In genomic region chr2:241895732-241896641, GRCh38 we compare ENCODE assay signal across 8 cellular contexts. TPM values are rescaled to one million over a fixed set of nuclear protein-coding genes. Genes with fewer than 3 reads are reported as not detected.
A peak's percentile ranks its signal among the peaks of the same experiment; 100 is the strongest.
DNase-seq lines count a peak whose midpoint lies in the region; ATAC-seq and TF ChIP-seq lines count a peak whose summit lies in the region.

No MANE protein-coding gene starts in this region.

- H3K4me1 Mint-ChIP-seq in Caco-2 (ENCODE audit: low read depth, unreplicated experiment) (no peaks in the 10 kb centered on the region), natural killer cell (peaks cover 0 to 9% of the 10 kb centered on the region in 2 donors)

- no peaks in the 10 kb centered on the region for H3K9me3 ChIP-seq in Caco-2
- peaks cover 3% of the 10 kb centered on the region for H3K9me3 ChIP-seq in RWPE2 (ENCODE audit: severe bottlenecking)

- no peaks in the 10 kb centered on the region for H3K36me3 ChIP-seq in Caco-2 (ENCODE audit: control insufficient read depth, insufficient read depth, low read length)
- H3K36me3 ChIP-seq in RWPE2 (ENCODE audit: low read depth), result no peaks in the 10 kb centered on the region

- intact Hi-C loops in Caco-2 (cut with micrococcal nuclease; ENCODE audit: unreplicated experiment), result no loop called here
- intact Hi-C loops in natural killer cell (cut with micrococcal nuclease), result no loop called here

- H3K36me3 Mint-ChIP-seq in Caco-2 (ENCODE audit: insufficient read depth, unreplicated experiment) (peaks cover 12% of the 10 kb centered on the region), natural killer cell (no peaks in the 10 kb centered on the region)

- H3K4me1 ChIP-seq in Caco-2, result no peaks in the 10 kb centered on the region
- peaks cover 1% of the 10 kb centered on the region for H3K4me1 ChIP-seq in RWPE2 (ENCODE audit: insufficient read depth, poor library complexity, severe bottlenecking)

- TF ChIP-seq CTCF in Caco-2 (IDR thresholded peaks at IDR 0.05; ENCODE audit: insufficient read depth in 1 of 2, low read depth in 1 of 2, low read length in 1 of 2, severe bottlenecking in 1 of 2, unreplicated experiment in 1 of 2), result no peak
- no peak for TF ChIP-seq CTCF in RWPE2 (IDR thresholded peaks at IDR 0.05; ENCODE audit: poor library complexity, severe bottlenecking)
- TF ChIP-seq CTCF in natural killer cell (IDR thresholded peaks at IDR 0.05), result no peak

- no peak overlapping the region for H3K27ac ChIP-seq in RWPE2 (ENCODE audit: poor library complexity, severe bottlenecking)

- H3K27me3 Mint-ChIP-seq in Caco-2 (ENCODE audit: insufficient read depth, unreplicated experiment), result no peaks in the 10 kb centered on the region
- H3K27me3 Mint-ChIP-seq in natural killer cell (ENCODE audit: low read depth in 2 of 2), result no peaks in the 10 kb centered on the region

- H3K27me3 ChIP-seq in Caco-2 (replicated peaks; ENCODE audit: control insufficient read depth, insufficient read depth, low read length) (no peaks in the 10 kb centered on the region), RWPE2 (ENCODE audit: insufficient read depth, poor library complexity, severe bottlenecking) (no peaks in the 10 kb centered on the region)

- no peak for DNase-seq in Caco-2
- DNase-seq in RWPE2 (ENCODE audit: low spot score), result peak; percentile 78
- peak; percentile 15 for DNase-seq in effector CD8-positive, alpha-beta T cell (lab: John Stamatoyannopoulos, UW)
- peak; percentile 34 for DNase-seq in natural killer cell
- DNase-seq in NCI-H187 (lab: John Stamatoyannopoulos, UW), result no peak

- H3K27ac Mint-ChIP-seq in Caco-2 (ENCODE audit: unreplicated experiment) (no peak overlapping the region), natural killer cell (peak overlapping the region; percentile 66 to 81)

- POLR2A ChIA-PET in Caco-2 (lab: Charles Lee), result no interaction called here

- ATAC-seq in RWPE2 (ENCODE audit: low read depth) (no peak), natural killer cell (peak in 2 of 3 donors; percentile 40 to 61), HG02884 (IDR thresholded peaks at IDR 0.05; ENCODE audit: unreplicated experiment) (no peak), HG03280 (IDR thresholded peaks at IDR 0.05; ENCODE audit: unreplicated experiment) (no peak), HG03139 (IDR thresholded peaks at IDR 0.05; ENCODE audit: unreplicated experiment) (no peak)

- H3K9me3 Mint-ChIP-seq in Caco-2 (ENCODE audit: unreplicated experiment), result no peaks in the 10 kb centered on the region
- H3K9me3 Mint-ChIP-seq in natural killer cell, result peaks cover 0 to 2% of the 10 kb centered on the region in 2 donors

- CTCF ChIA-PET in Caco-2 (lab: Charles Lee), result no interaction called here

- no TSS peak for BruUV-seq in Caco-2 (replicated peaks; lab: Mats Ljungman, UMichigan)

- H3K4me3 ChIP-seq in Caco-2 (ENCODE audit: low read depth, low read length) (no peak overlapping the region), RWPE2 (ENCODE audit: severe bottlenecking) (no peak overlapping the region)

- H3K4me3 Mint-ChIP-seq in Caco-2 (ENCODE audit: unreplicated experiment), result peak overlapping the region; percentile 35
- no peak overlapping the region for H3K4me3 Mint-ChIP-seq in natural killer cell

RNA-seq across cellular contexts. Expression of gene RTP5, which starts 26.5 kb away (rescaled TPM):
- total RNA-seq in Caco-2 (2022) (not detected in 2 replicates), natural killer cell (1 to 10 TPM in 1 of 3 donors, under 1 TPM in 2; 0.47 to 1.7 (median 0.68) TPM)

RNA-seq across cellular contexts. Expression of gene PDCD1, which starts 37.3 kb away (rescaled TPM):
- total RNA-seq in Caco-2 (2022) (not detected in 2 replicates), natural killer cell (under 1 TPM in 1 of 3 donors, not detected in 2; 0.45 TPM)

Comparison
In these comparisons a context has a peak if more than half of its experiments do, and no peak if none do; other contexts are left out.
1. DNase-seq: peak in RWPE2 (single experiment), effector CD8-positive, alpha-beta T cell (single experiment) and natural killer cell (single experiment); none in Caco-2 (0 of 2) and NCI-H187 (0 of 2).
2. ATAC-seq: peak in natural killer cell (2 of 3); none in RWPE2 (single experiment), HG02884 (single experiment), HG03280 (single experiment) and HG03139 (single experiment).